In the genomic region with DNA sequence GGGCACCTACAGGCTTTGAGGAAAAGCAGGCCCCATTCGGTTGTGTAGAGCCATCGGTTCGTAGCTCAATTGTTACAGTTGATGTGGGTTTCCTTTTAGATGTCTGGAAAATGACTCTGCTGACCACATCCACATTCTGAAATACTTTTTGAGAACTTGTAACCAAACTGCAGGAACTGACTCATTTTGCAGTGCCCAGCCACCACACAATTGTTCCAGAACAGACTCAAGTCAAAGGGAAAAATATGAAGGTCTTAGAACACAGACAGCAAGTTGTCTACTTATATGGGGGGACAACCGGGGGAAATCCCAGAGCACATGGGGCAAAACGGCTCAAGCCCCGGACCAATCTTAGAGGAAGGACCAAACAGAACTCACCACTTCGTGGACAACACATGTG, we compare ENCODE assay signal across 8 cellular contexts.
DNase-seq lines count a peak whose midpoint lies in the region; ATAC-seq, FAIRE-seq and TF ChIP-seq lines count a peak whose summit lies in the region.

No MANE protein-coding gene starts in this region.

- H3K27ac ChIP-seq in RWPE2 (ENCODE audit: poor library complexity, severe bottlenecking) (peak overlapping the region; percentile 97), GM12878 (ENCODE audit: control insufficient read depth, insufficient read depth) (peak overlapping the region; percentile 62), A673 (ENCODE audit: low read depth, low read length, poor library complexity, severe bottlenecking) (no peak overlapping the region)

- POLR2A ChIA-PET in GM12878 (lab: Charles Lee): interaction anchor here (1.0 to 2.8 kb wide), 4 partner anchors 8 to 13 kb away, joined by 3 to 9 read pairs (median 4); no protein-coding TSS in a partner anchor
- POLR2A ChIA-PET in A673 (lab: Charles Lee; ENCODE audit: low non-redundant PET): no interaction called here
- POLR2A ChIA-PET in GM10248 (lab: Yijun Ruan, JAX): interaction anchor here (1.0 kb wide), 1 partner anchor 11 kb away, joined by 4 read pairs; no protein-coding TSS in a partner anchor

- peak; percentile 64 to 73; a peak in 3 of 4 replicates for TF ChIP-seq EP300 in GM12878 (IDR thresholded peaks at IDR 0.05; ENCODE audit: borderline replicate concordance in 1 of 2, control insufficient read depth in 1 of 2, low read depth in 2 of 2, low read length in 2 of 2)

- in situ Hi-C loops in GM12878 (cut with MboI): loop anchor here (25.0 kb wide), 1 partner anchor 871 kb away; no protein-coding TSS in a partner anchor

- H3K4me1 ChIP-seq in RWPE2 (ENCODE audit: insufficient read depth, poor library complexity, severe bottlenecking) (peaks cover 80% of the 10 kb centered on the region), GM12878 (ENCODE audit: control insufficient read depth, insufficient read depth, low read length) (peaks cover 20% of the 10 kb centered on the region), A673 (ENCODE audit: insufficient read depth, low read length, poor library complexity, severe bottlenecking) (no peaks in the 10 kb centered on the region)

- intact Hi-C loops in GM12878 (cut with micrococcal nuclease; ENCODE audit: unreplicated experiment) (no loop called here), A673 (cut with micrococcal nuclease; ENCODE audit: unreplicated experiment) (no loop called here)

- no peak for TF ChIP-seq POLR2A in GM12878 (IDR thresholded peaks at IDR 0.05; ENCODE audit: low read depth, low read length)

- CTCF ChIA-PET in GM12878 (lab: Yijun Ruan, JAX): interaction anchor here (0.9 kb wide), 1 partner anchor 9 kb away, joined by 7 read pairs; no protein-coding TSS in a partner anchor
- CTCF ChIA-PET in A673 (lab: Charles Lee): no interaction called here
- CTCF ChIA-PET in GM10248 (lab: Yijun Ruan, JAX): no interaction called here

- H3K9me3 ChIP-seq in RWPE2 (ENCODE audit: severe bottlenecking): no peaks in the 10 kb centered on the region
- H3K9me3 ChIP-seq in GM12878 (replicated peaks; ENCODE audit: control insufficient read depth, insufficient read depth, low read length): no peaks in the 10 kb centered on the region; the same call in 2 of the 3 replicates
- H3K9me3 ChIP-seq in A673 (ENCODE audit: low read depth, low read length, poor library complexity, severe bottlenecking): no peaks in the 10 kb centered on the region

- SMC1A ChIA-PET in GM12878 (lab: Charles Lee; ENCODE audit: uncharacterized antibody, unreplicated experiment): interaction anchor here (0.7 to 4.0 kb wide), 7 partner anchors 8 to 47 kb away, joined by 3 to 20 read pairs (median 3); no protein-coding TSS in a partner anchor

- H2AFZ ChIP-seq in GM12878 (ENCODE audit: control insufficient read depth, low read depth, low read length): no peak overlapping the region

- peak; percentile 7 for FAIRE-seq in GM12878 (lab: Jason Lieb, UNC)

- H3K36me3 ChIP-seq in RWPE2 (ENCODE audit: low read depth) (peaks cover 94% of the 10 kb centered on the region), GM12878 (ENCODE audit: control insufficient read depth in 2 of 2, insufficient read depth in 2 of 2, low read length in 1 of 2) (no peaks in the 10 kb centered on the region; a peak in 1 of 4 replicates), A673 (ENCODE audit: insufficient read depth, low read length, poor library complexity, severe bottlenecking) (peaks cover 19% of the 10 kb centered on the region)

- H3K4me3 ChIP-seq in RWPE2 (ENCODE audit: severe bottlenecking) (no peak overlapping the region), GM12878 (no peak overlapping the region), A673 (ENCODE audit: low read depth, low read length, poor library complexity, severe bottlenecking) (no peak overlapping the region)

- no peaks in the 10 kb centered on the region for H3K79me2 ChIP-seq in GM12878 (ENCODE audit: control insufficient read depth, insufficient read depth, low read length)

- H3K27me3 ChIP-seq in RWPE2 (ENCODE audit: insufficient read depth, poor library complexity, severe bottlenecking) (no peaks in the 10 kb centered on the region), GM12878 (replicated peaks in 1 of 2; ENCODE audit: control insufficient read depth in 2 of 2, insufficient read depth in 2 of 2, low read length in 1 of 2) (no peaks in the 10 kb centered on the region), A673 (replicated peaks; ENCODE audit: insufficient read depth, low read depth, low read length, poor library complexity) (no peaks in the 10 kb centered on the region)

- DNase-seq in RWPE2 (ENCODE audit: low spot score) (no peak), GM12878 (ENCODE audit: low read depth, low spot score) (peak; percentile 61), renal cortical epithelial cell (ENCODE audit: low read depth) (peak; percentile 90), globus pallidus (ENCODE audit: low spot score) (no peak), A673 (ENCODE audit: low spot score) (no peak), GM10248 (ENCODE audit: extremely low spot score) (no peak)

- ATAC-seq in GM18502 (IDR thresholded peaks at IDR 0.05; ENCODE audit: poor library complexity, unreplicated experiment) (peak; percentile 45), HG02798 (IDR thresholded peaks at IDR 0.05; ENCODE audit: poor library complexity, unreplicated experiment) (peak; percentile 35), RWPE2 (ENCODE audit: low read depth) (peak; percentile 39), GM12878 (peak; percentile 57)

- no peaks in the 10 kb centered on the region for H4K20me1 ChIP-seq in GM12878 (ENCODE audit: control insufficient read depth, insufficient read depth)

- H3K4me2 ChIP-seq in GM12878 (ENCODE audit: control insufficient read depth, insufficient read depth): peak overlapping the region; percentile 32; the same call in 1 of the 2 replicates

- no peak overlapping the region for H3K9ac ChIP-seq in GM12878 (ENCODE audit: control insufficient read depth, insufficient read depth, low read length)

- RAD21 ChIA-PET in GM12878 (lab: Charles Lee; ENCODE audit: unreplicated experiment): interaction anchor here (0.9 to 1.8 kb wide), 3 partner anchors 11 to 43 kb away, joined by 3 to 6 read pairs (median 5); no protein-coding TSS in a partner anchor

- BruUV-seq in GM12878 (replicated peaks; lab: Mats Ljungman, UMichigan): no TSS peak
- no TSS peak for BruUV-seq in A673 (replicated peaks; lab: Mats Ljungman, UMichigan)

- TF ChIP-seq CTCF in RWPE2 (IDR thresholded peaks at IDR 0.05; ENCODE audit: poor library complexity, severe bottlenecking): no peak
- TF ChIP-seq CTCF in GM12878 (IDR thresholded peaks at IDR 0.05 in 2 of 3, conservative IDR thresholded peaks at IDR 0.05 in 1 of 3; ENCODE audit: control insufficient read depth in 2 of 3, extremely low read depth in 1 of 3, insufficient read depth in 1 of 3, low read depth in 3 of 3, low read length in 3 of 3): no peak
- TF ChIP-seq CTCF in A673 (conservative IDR thresholded peaks at IDR 0.05; ENCODE audit: low read depth, low read length): no peak
- TF ChIP-seq CTCF in GM10248 (IDR thresholded peaks at IDR 0.05; ENCODE audit: control extremely low read depth, extremely low read depth, low read depth, missing control alignments): no peak

- TF ChIP-seq RAD21 in GM12878 (IDR thresholded peaks at IDR 0.05; ENCODE audit: insufficient read depth, low read depth, low read length): 0 out of 2 replicates have a peak, but pooled peaks have one; percentile 1

- 2% methylated on average over 7 of the region's 7 CpGs for WGBS in GM12878 (ENCODE audit: insufficient coverage, insufficient replicate concordance, low lambda C conversion rate, missing lambda C conversion rate)

TF ChIP-seq in GM12878, 131 proteins besides CTCF, POLR2A, EP300 and RAD21 (continues in another document):
- TF ChIP-seq ZNF24 (IDR thresholded peaks at IDR 0.05) (no peak), TCF7 (IDR thresholded peaks at IDR 0.05; ENCODE audit: borderline replicate concordance) (0 out of 2 replicates have a peak, but pooled peaks have one; percentile 38), CREM (IDR thresholded peaks at IDR 0.05; ENCODE audit: low read depth) (peak; percentile 80; the same call in 1 of the 2 replicates), RBBP5 (conservative IDR thresholded peaks at IDR 0.05) (no peak), HDAC6 (IDR thresholded peaks at IDR 0.05; ENCODE audit: unreplicated experiment) (no peak), ATF7 (IDR thresholded peaks at IDR 0.05; ENCODE audit: low read depth) (peak; percentile 27; the same call in 1 of the 2 replicates), HDGF (IDR thresholded peaks at IDR 0.05) (no peak)
- TF ChIP-seq, protein P1, sequence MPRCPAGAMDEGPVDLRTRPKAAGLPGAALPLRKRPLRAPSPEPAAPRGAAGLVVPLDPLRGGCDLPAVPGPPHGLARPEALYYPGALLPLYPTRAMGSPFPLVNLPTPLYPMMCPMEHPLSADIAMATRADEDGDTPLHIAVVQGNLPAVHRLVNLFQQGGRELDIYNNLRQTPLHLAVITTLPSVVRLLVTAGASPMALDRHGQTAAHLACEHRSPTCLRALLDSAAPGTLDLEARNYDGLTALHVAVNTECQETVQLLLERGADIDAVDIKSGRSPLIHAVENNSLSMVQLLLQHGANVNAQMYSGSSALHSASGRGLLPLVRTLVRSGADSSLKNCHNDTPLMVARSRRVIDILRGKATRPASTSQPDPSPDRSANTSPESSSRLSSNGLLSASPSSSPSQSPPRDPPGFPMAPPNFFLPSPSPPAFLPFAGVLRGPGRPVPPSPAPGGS (IDR thresholded peaks at IDR 0.05; ENCODE audit: borderline replicate concordance, insufficient read depth, low read depth, low read length, poor library complexity, severe bottlenecking): peak; percentile 93

Comparison
In these comparisons a context has a peak if more than half of its experiments do, and no peak if none do; other contexts are left out.
1. DNase-seq: peak in GM12878 (single experiment) and renal cortical epithelial cell (single experiment); none in RWPE2 (single experiment), globus pallidus (single experiment), A673 (single experiment) and GM10248 (single experiment).
2. Peak in every context shown above with its lines, with median percentiles within 50 percentile points of each other: ATAC-seq.